ENCODE assay signal across 16 cellular contexts in the genomic region with DNA sequence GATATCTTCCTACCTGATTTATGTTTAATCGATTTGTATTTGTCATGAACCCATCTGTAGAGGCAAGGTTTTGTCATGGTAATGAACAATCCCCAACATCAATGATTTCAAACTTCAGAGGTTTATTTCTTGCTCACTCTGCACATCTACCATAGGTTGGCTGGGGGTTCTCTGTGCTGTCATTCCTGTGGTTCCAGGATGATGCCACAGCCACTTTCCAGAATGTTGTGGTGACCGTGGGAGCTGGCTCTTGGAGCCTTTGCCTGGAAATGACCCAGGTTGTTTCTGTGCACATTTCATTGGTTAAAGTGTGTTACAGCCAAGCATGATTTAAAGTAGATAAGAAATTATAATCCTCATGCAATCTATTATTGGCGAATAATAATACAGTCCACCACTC. TPM values are rescaled to one million over a fixed set of nuclear protein-coding genes. Genes with fewer than 3 reads are reported as not detected.
A peak's percentile ranks its signal among the peaks of the same experiment; 100 is the strongest.
DNase-seq lines count a peak whose midpoint lies in the region; ATAC-seq and TF ChIP-seq lines count a peak whose summit lies in the region.
"Had no signal": no experiment of that assay in that cellular context is flagged by ENCODE, and none has a peak within 500 bp of the region (broad histone marks: within the 10 kb centered on the region; RNA-seq: fewer than 3 reads in every experiment).

No MANE protein-coding gene starts in this region.

- DNase-seq in AG10803 (ENCODE audit: low read depth) (peak; percentile 89), HK-2 (ENCODE audit: unreplicated experiment) (peak; percentile 58), astrocyte of the spinal cord (ENCODE audit: low read depth, low spot score) (peak; percentile 73), kidney tubule cell (ENCODE audit: low spot score) (peak; percentile 65), sigmoid colon (no peak), LoVo (ENCODE audit: low spot score) (no peak)
- no peak for DNase-seq in activated T-cell treated with anti-CD3 and anti-CD28 coated beads, Interleukin-2, amount 50 U/mL, for 24 hours
- DNase-seq: activated CD4-positive, alpha-beta T cell treated with anti-CD3 and anti-CD28 coated beads, Interleukin-2, amount 50 U/mL, for 1 hour; activated naive CD4-positive, alpha-beta T cell treated with anti-CD3 and anti-CD28 coated beads, Interleukin-2, amount 50 U/mL, for 16 hours; naive thymus-derived CD4-positive, alpha-beta T cell; NCI-H1694; NCI-H446; stimulated activated CD4-positive, alpha-beta T cell treated with anti-CD3 and anti-CD28 coated beads, Interleukin-2, amount 100 ng/mL, for 48 hours; substantia nigra had no signal

- no peak for TF ChIP-seq CTCF in AG10803 (conservative IDR thresholded peaks at IDR 0.05; ENCODE audit: low read length)
- TF ChIP-seq CTCF in astrocyte of the spinal cord (IDR thresholded peaks at IDR 0.05; ENCODE audit: low read depth, low read length), result no peak
- TF ChIP-seq CTCF in sigmoid colon (IDR thresholded peaks at IDR 0.05), result no peak

- no peak overlapping the region for H3K4me3 ChIP-seq in AG10803 (ENCODE audit: low read length)
- no peak overlapping the region for H3K4me3 ChIP-seq in astrocyte of the spinal cord (ENCODE audit: low read depth, low read length)
- H3K4me3 ChIP-seq in sigmoid colon, result no peak overlapping the region
- H3K4me3 ChIP-seq: ovary had no signal

- TF ChIP-seq EP300 in sigmoid colon (IDR thresholded peaks at IDR 0.05), result no peak

- in situ Hi-C loops in astrocyte of the spinal cord (cut with HindIII; ENCODE audit: low sequenced_read_pairs), result no loop called here

- no peaks in the 10 kb centered on the region for H3K27me3 ChIP-seq in sigmoid colon
- H3K27me3 ChIP-seq: ovary had no signal

- peaks cover 23% of the 10 kb centered on the region for H3K4me1 Mint-ChIP-seq in activated T-cell treated with anti-CD3 and anti-CD28 coated beads, Interleukin-2, amount 50 U/mL, for 24 hours (ENCODE audit: low read depth)

- 89% methylated on average over 3 of the region's 3 CpGs for WGBS in sigmoid colon, 2 donors

- no peaks in the 10 kb centered on the region for H3K36me3 ChIP-seq in sigmoid colon
- H3K36me3 ChIP-seq: ovary had no signal

- H3K9me3 ChIP-seq in sigmoid colon, result no peaks in the 10 kb centered on the region
- H3K9me3 ChIP-seq: ovary had no signal

- H3K27ac Mint-ChIP-seq in activated T-cell treated with anti-CD3 and anti-CD28 coated beads, Interleukin-2, amount 50 U/mL, for 24 hours, result no peak overlapping the region

- H3K36me3 Mint-ChIP-seq in activated T-cell treated with anti-CD3 and anti-CD28 coated beads, Interleukin-2, amount 50 U/mL, for 24 hours (ENCODE audit: low read depth), result no peaks in the 10 kb centered on the region

- no peak overlapping the region for H3K4me3 Mint-ChIP-seq in activated T-cell treated with anti-CD3 and anti-CD28 coated beads, Interleukin-2, amount 50 U/mL, for 24 hours

- H3K27ac ChIP-seq in sigmoid colon, result no peak overlapping the region
- H3K27ac ChIP-seq: ovary had no signal

- H3K4me1 ChIP-seq in sigmoid colon, result no peaks in the 10 kb centered on the region

- no peaks in the 10 kb centered on the region for H3K27me3 Mint-ChIP-seq in activated T-cell treated with anti-CD3 and anti-CD28 coated beads, Interleukin-2, amount 50 U/mL, for 24 hours

- ATAC-seq in GM18858 (IDR thresholded peaks at IDR 0.05; ENCODE audit: unreplicated experiment), result no peak
- ATAC-seq: naive thymus-derived CD4-positive, alpha-beta T cell had no signal

- no peaks in the 10 kb centered on the region for H3K9me3 Mint-ChIP-seq in activated T-cell treated with anti-CD3 and anti-CD28 coated beads, Interleukin-2, amount 50 U/mL, for 24 hours

- intact Hi-C loops in sigmoid colon (cut with DNase I), result no loop called here

- TF ChIP-seq POLR2A in sigmoid colon (IDR thresholded peaks at IDR 0.05), result no peak

RNA-seq across cellular contexts. Expression of gene EPAS1, which starts 28.2 kb away (rescaled TPM):
- total RNA-seq in sigmoid colon, result 10 to 100 TPM; 56.8 to 97.8 (median 61.1) TPM
- 10 to 100 TPM; 57.8 to 82.8 (median 64.3) TPM for polyA plus RNA-seq in sigmoid colon

Comparison
In these comparisons a context has a peak if more than half of its experiments do, and no peak if none do; other contexts are left out.
1. DNase-seq: peak in AG10803 (single experiment), HK-2 (single experiment), astrocyte of the spinal cord (single experiment) and kidney tubule cell (single experiment); none in activated T-cell treated with anti-CD3 and anti-CD28 coated beads, Interleukin-2, amount 50 U/mL, for 24 hours (single experiment), sigmoid colon (single experiment) and LoVo (single experiment).